In the genomic region with DNA sequence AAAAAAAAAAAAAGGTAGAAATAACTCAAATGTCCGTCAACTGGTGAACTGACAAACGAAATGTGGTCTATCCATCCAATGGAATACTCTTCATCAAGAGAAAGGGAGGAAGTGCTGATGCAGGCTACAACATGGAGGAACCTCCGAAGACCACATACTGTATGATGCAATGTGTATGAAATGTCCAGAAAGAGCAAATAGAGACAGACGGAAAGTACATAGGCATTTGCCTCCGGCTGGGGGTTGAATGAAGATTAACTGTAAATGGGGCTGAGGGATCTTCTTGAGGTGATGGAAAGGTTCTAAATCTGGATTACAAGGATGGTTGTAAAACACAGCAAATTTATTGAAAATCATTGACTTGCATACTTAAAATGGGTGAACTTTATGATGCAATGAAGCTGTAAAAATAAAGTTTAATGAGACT, we compare ENCODE assay signal across 1 cellular context.
A peak's percentile ranks its signal among the peaks of the same experiment; 100 is the strongest.
TF ChIP-seq lines count a peak whose summit lies in the region.

No MANE protein-coding gene starts in this region.

TF ChIP-seq in K562, 482 proteins besides CTCF, POLR2A, EP300 and RAD21 (continued from another document and continues in another):
- TF ChIP-seq HOMEZ (CRISPR knock-in tag; IDR thresholded peaks at IDR 0.05) (no peak), RBM34 (IDR thresholded peaks at IDR 0.05; ENCODE audit: borderline replicate concordance, insufficient read depth, low read length) (no peak), HMGXB4 (CRISPR knock-in tag; IDR thresholded peaks at IDR 0.05) (no peak), KAT7 (CRISPR knock-in tag; IDR thresholded peaks at IDR 0.05; ENCODE audit: borderline replicate concordance) (no peak), HDAC6 (IDR thresholded peaks at IDR 0.05; ENCODE audit: low read depth, low read length) (no peak), LCOR (CRISPR knock-in tag; IDR thresholded peaks at IDR 0.05) (no peak), ZNF778 (CRISPR knock-in tag; IDR thresholded peaks at IDR 0.05) (no peak), RBBP5 (IDR thresholded peaks at IDR 0.05; ENCODE audit: borderline replicate concordance, insufficient read depth, low read length, poor library complexity, severe bottlenecking) (no peak), EWSR1 (IDR thresholded peaks at IDR 0.05; ENCODE audit: borderline replicate concordance, low read depth, partially characterized antibody) (no peak), THRB (CRISPR knock-in tag; conservative IDR thresholded peaks at IDR 0.05) (no peak), XRCC3 (IDR thresholded peaks at IDR 0.05) (no peak), MXI1 (IDR thresholded peaks at IDR 0.05; ENCODE audit: low read depth, low read length) (no peak), TARDBP (IDR thresholded peaks at IDR 0.05) (no peak), MTA2 (IDR thresholded peaks at IDR 0.05; ENCODE audit: low read depth) (no peak), GATA2 (CRISPR knock-in tag; IDR thresholded peaks at IDR 0.05) (no peak), EP400 (IDR thresholded peaks at IDR 0.05) (peak; percentile 54), ILF3 (IDR thresholded peaks at IDR 0.05; ENCODE audit: borderline replicate concordance) (no peak), DMBX1 (CRISPR knock-in tag; IDR thresholded peaks at IDR 0.05; ENCODE audit: borderline replicate concordance) (peak; percentile 81; the same call in 1 of the 2 replicates), ZNF431 (CRISPR knock-in tag; IDR thresholded peaks at IDR 0.05) (no peak), SOX6 (IDR thresholded peaks at IDR 0.05) (no peak; the same call in 1 of the 2 replicates), ZNF347 (CRISPR knock-in tag; IDR thresholded peaks at IDR 0.05; ENCODE audit: low read depth) (no peak), ZNF143 (CRISPR knock-in tag; IDR thresholded peaks at IDR 0.05) (no peak), CEBPB (tag; IDR thresholded peaks at IDR 0.05) (peak; percentile 81), PHB2 (IDR thresholded peaks at IDR 0.05; ENCODE audit: low read depth) (no peak), ZNF232 (CRISPR knock-in tag; IDR thresholded peaks at IDR 0.05) (no peak), ZKSCAN8 (CRISPR knock-in tag; IDR thresholded peaks at IDR 0.05) (0 out of 2 replicates have a peak, but pooled peaks have one; percentile 27), NONO (IDR thresholded peaks at IDR 0.05; ENCODE audit: low read depth in 2 of 2, low read length in 1 of 2) (no peak), RFX1 (IDR thresholded peaks at IDR 0.05) (no peak), SLC30A9 (CRISPR knock-in tag; IDR thresholded peaks at IDR 0.05) (no peak), TAF7 (tag; IDR thresholded peaks at IDR 0.05) (0 out of 2 replicates have a peak, but pooled peaks have one; percentile 15), ZNF79 (CRISPR knock-in tag; IDR thresholded peaks at IDR 0.05; ENCODE audit: low read depth) (no peak), THAP12 (CRISPR knock-in tag; IDR thresholded peaks at IDR 0.05) (no peak), RCOR1 (IDR thresholded peaks at IDR 0.05; ENCODE audit: borderline replicate concordance in 1 of 2, low read depth in 2 of 2, low read length in 2 of 2) (0 out of 4 replicates have a peak, but pooled peaks of 1 of the 2 experiments have one; percentile 23), SMARCC2 (IDR thresholded peaks at IDR 0.05; ENCODE audit: low read depth) (no peak), ZFPM2 (CRISPR knock-in tag; IDR thresholded peaks at IDR 0.05) (no peak)
- TF ChIP-seq, protein P1, sequence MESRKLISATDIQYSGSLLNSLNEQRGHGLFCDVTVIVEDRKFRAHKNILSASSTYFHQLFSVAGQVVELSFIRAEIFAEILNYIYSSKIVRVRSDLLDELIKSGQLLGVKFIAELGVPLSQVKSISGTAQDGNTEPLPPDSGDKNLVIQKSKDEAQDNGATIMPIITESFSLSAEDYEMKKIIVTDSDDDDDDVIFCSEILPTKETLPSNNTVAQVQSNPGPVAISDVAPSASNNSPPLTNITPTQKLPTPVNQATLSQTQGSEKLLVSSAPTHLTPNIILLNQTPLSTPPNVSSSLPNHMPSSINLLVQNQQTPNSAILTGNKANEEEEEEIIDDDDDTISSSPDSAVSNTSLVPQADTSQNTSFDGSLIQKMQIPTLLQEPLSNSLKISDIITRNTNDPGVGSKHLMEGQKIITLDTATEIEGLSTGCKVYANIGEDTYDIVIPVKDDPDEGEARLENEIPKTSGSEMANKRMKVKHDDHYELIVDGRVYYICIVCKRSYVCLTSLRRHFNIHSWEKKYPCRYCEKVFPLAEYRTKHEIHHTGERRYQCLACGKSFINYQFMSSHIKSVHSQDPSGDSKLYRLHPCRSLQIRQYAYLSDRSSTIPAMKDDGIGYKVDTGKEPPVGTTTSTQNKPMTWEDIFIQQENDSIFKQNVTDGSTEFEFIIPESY (CRISPR knock-in tag; IDR thresholded peaks at IDR 0.05) = no peak
- TF ChIP-seq, protein P2, sequence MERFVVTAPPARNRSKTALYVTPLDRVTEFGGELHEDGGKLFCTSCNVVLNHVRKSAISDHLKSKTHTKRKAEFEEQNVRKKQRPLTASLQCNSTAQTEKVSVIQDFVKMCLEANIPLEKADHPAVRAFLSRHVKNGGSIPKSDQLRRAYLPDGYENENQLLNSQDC (CRISPR knock-in tag; IDR thresholded peaks at IDR 0.05) = no peak
- TF ChIP-seq, protein P3, sequence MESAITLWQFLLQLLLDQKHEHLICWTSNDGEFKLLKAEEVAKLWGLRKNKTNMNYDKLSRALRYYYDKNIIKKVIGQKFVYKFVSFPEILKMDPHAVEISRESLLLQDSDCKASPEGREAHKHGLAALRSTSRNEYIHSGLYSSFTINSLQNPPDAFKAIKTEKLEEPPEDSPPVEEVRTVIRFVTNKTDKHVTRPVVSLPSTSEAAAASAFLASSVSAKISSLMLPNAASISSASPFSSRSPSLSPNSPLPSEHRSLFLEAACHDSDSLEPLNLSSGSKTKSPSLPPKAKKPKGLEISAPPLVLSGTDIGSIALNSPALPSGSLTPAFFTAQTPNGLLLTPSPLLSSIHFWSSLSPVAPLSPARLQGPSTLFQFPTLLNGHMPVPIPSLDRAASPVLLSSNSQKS (CRISPR knock-in tag; IDR thresholded peaks at IDR 0.05) = no peak
- TF ChIP-seq, protein P4, sequence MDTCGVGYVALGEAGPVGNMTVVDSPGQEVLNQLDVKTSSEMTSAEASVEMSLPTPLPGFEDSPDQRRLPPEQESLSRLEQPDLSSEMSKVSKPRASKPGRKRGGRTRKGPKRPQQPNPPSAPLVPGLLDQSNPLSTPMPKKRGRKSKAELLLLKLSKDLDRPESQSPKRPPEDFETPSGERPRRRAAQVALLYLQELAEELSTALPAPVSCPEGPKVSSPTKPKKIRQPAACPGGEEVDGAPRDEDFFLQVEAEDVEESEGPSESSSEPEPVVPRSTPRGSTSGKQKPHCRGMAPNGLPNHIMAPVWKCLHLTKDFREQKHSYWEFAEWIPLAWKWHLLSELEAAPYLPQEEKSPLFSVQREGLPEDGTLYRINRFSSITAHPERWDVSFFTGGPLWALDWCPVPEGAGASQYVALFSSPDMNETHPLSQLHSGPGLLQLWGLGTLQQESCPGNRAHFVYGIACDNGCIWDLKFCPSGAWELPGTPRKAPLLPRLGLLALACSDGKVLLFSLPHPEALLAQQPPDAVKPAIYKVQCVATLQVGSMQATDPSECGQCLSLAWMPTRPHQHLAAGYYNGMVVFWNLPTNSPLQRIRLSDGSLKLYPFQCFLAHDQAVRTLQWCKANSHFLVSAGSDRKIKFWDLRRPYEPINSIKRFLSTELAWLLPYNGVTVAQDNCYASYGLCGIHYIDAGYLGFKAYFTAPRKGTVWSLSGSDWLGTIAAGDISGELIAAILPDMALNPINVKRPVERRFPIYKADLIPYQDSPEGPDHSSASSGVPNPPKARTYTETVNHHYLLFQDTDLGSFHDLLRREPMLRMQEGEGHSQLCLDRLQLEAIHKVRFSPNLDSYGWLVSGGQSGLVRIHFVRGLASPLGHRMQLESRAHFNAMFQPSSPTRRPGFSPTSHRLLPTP (IDR thresholded peaks at IDR 0.05; ENCODE audit: borderline replicate concordance, extremely low read depth, insufficient read length) = no peak
- TF ChIP-seq, protein P5, sequence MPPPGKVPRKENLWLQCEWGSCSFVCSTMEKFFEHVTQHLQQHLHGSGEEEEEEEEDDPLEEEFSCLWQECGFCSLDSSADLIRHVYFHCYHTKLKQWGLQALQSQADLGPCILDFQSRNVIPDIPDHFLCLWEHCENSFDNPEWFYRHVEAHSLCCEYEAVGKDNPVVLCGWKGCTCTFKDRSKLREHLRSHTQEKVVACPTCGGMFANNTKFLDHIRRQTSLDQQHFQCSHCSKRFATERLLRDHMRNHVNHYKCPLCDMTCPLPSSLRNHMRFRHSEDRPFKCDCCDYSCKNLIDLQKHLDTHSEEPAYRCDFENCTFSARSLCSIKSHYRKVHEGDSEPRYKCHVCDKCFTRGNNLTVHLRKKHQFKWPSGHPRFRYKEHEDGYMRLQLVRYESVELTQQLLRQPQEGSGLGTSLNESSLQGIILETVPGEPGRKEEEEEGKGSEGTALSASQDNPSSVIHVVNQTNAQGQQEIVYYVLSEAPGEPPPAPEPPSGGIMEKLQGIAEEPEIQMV (tag; conservative IDR thresholded peaks at IDR 0.05; ENCODE audit: low read depth) = no peak
- TF ChIP-seq, protein P6, sequence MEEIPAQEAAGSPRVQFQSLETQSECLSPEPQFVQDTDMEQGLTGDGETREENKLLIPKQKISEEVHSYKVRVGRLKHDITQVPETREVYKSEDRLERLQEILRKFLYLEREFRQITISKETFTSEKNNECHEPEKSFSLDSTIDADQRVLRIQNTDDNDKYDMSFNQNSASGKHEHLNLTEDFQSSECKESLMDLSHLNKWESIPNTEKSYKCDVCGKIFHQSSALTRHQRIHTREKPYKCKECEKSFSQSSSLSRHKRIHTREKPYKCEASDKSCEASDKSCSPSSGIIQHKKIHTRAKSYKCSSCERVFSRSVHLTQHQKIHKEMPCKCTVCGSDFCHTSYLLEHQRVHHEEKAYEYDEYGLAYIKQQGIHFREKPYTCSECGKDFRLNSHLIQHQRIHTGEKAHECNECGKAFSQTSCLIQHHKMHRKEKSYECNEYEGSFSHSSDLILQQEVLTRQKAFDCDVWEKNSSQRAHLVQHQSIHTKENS (CRISPR knock-in tag; IDR thresholded peaks at IDR 0.05) = no peak
- TF ChIP-seq, protein P7, sequence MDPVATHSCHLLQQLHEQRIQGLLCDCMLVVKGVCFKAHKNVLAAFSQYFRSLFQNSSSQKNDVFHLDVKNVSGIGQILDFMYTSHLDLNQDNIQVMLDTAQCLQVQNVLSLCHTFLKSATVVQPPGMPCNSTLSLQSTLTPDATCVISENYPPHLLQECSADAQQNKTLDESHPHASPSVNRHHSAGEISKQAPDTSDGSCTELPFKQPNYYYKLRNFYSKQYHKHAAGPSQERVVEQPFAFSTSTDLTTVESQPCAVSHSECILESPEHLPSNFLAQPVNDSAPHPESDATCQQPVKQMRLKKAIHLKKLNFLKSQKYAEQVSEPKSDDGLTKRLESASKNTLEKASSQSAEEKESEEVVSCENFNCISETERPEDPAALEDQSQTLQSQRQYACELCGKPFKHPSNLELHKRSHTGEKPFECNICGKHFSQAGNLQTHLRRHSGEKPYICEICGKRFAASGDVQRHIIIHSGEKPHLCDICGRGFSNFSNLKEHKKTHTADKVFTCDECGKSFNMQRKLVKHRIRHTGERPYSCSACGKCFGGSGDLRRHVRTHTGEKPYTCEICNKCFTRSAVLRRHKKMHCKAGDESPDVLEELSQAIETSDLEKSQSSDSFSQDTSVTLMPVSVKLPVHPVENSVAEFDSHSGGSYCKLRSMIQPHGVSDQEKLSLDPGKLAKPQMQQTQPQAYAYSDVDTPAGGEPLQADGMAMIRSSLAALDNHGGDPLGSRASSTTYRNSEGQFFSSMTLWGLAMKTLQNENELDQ (CRISPR knock-in tag; IDR thresholded peaks at IDR 0.05; ENCODE audit: borderline replicate concordance) = no peak
